9 cellular contexts compared by ENCODE assay signal in the genomic region with DNA sequence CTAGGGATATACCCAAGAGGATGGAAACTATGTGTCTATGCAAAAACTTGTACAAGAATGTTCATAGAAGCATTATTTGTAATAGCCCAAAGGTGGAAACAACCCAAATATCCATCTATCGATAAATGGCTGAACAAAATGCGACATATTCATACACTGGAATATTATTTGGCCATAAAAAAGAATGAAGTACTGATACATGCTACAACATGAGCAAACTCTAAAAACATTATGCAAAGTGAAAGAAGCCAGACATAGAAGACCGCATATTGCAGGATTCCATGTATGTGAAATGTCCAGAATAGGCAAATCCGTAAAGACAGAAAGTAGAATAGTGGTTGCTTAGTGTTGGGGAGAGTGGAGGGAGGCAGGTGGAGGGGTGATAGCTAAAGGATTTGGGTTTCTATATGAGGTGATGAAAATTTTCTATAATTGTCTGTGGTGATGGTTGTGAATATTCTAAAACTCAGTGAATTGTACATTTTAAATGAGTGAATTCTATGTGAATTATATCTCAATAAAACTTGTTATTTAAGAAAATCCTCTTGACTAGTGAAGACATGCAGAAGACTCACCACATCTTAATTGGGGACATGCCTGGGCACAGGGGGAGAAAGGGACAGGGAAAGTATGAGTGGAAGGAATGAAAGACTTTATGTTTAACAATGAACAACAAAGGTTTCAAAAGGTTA. TPM values are rescaled to one million over a fixed set of nuclear protein-coding genes. Genes with fewer than 3 reads are reported as not detected.
DNase-seq lines count a peak whose midpoint lies in the region; ATAC-seq, FAIRE-seq and TF ChIP-seq lines count a peak whose summit lies in the region.
"Had no signal": no experiment of that assay in that cellular context is flagged by ENCODE, and none has a peak within 500 bp of the region (broad histone marks: within the 10 kb centered on the region; RNA-seq: fewer than 3 reads in every experiment).

No MANE protein-coding gene starts in this region.

- no TSS peak for BruUV-seq in endothelial cell of umbilical vein (replicated peaks; lab: Mats Ljungman, UMichigan)

- TF ChIP-seq POLR2A in endothelial cell of umbilical vein (IDR thresholded peaks at IDR 0.05; ENCODE audit: low read depth, low read length) (no peak), sigmoid colon (IDR thresholded peaks at IDR 0.05) (no peak)

- no peak overlapping the region for H3K9ac ChIP-seq in endothelial cell of umbilical vein (replicated peaks; ENCODE audit: extremely low read depth, insufficient read depth, low read length)

- H3K4me1 Mint-ChIP-seq in CD8-positive, alpha-beta T cell (ENCODE audit: low read depth), result peaks cover 15% of the 10 kb centered on the region
- peaks cover 38 to 56% (median 52%) of the 10 kb centered on the region in 3 donors for H3K4me1 Mint-ChIP-seq in IgD-negative memory B cell

- dilution Hi-C loops in endothelial cell of umbilical vein (cut with MboI; ENCODE audit: extremely low pct_ligation_motif_present, low sequenced_read_pairs), result loop anchor here (25.0 kb wide), 1 partner anchor 174 kb away; no protein-coding TSS in a partner anchor

- H3K27me3 Mint-ChIP-seq in CD8-positive, alpha-beta T cell (ENCODE audit: low read depth), result no peaks in the 10 kb centered on the region
- no peaks in the 10 kb centered on the region for H3K27me3 Mint-ChIP-seq in IgD-negative memory B cell

- POLR2A ChIA-PET in CD8-positive, alpha-beta T cell (lab: Charles Lee), result interaction anchor here (1.2 to 2.1 kb wide), 5 partner anchors 30 to 141 kb away, joined by 4 to 10 read pairs (median 6); partner anchors contain the start of genes ISCU, SART3 and SELPLG
- POLR2A ChIA-PET in endothelial cell of umbilical vein (lab: Charles Lee), result interaction anchor here (0.9 to 2.2 kb wide), 2 partner anchors 27 to 140 kb away, joined by 4 to 9 read pairs; no protein-coding TSS in a partner anchor

- no peak for FAIRE-seq in endothelial cell of umbilical vein (lab: Jason Lieb, UNC)

- no peak for TF ChIP-seq CTCF in CD8-positive, alpha-beta T cell (IDR thresholded peaks at IDR 0.05)
- TF ChIP-seq CTCF in endothelial cell of umbilical vein (IDR thresholded peaks at IDR 0.05; ENCODE audit: extremely low read depth in 1 of 2, insufficient read depth in 1 of 2, low read depth in 1 of 2, low read length in 2 of 2) (no peak), sigmoid colon (IDR thresholded peaks at IDR 0.05) (no peak)

- CTCF ChIA-PET in CD8-positive, alpha-beta T cell (lab: Charles Lee), result interaction anchor here (0.8 to 13.4 kb wide), 24 partner anchors 10 to 290 kb away, joined by 3 to 418 read pairs (median 6); partner anchors contain the start of genes ISCU, SART3 and SELPLG
- CTCF ChIA-PET in endothelial cell of umbilical vein (lab: Charles Lee), result interaction anchor here (0.8 to 9.5 kb wide), 22 partner anchors 10 to 428 kb away, joined by 3 to 173 read pairs (median 6); partner anchors contain the start of genes ISCU and SSH1

- H3K79me2 ChIP-seq in endothelial cell of umbilical vein (ENCODE audit: control insufficient read depth, insufficient read depth, low read length), result peaks cover 73% of the 10 kb centered on the region

- ATAC-seq in CD8-positive, alpha-beta T cell, result no peak
- ATAC-seq in activated CD4-positive, CD25-positive, alpha-beta regulatory T cell treated with anti-CD3 and anti-CD28 coated beads, Interleukin-2, amount 50 U/mL, for 24 hours, result no peak
- ATAC-seq in GM21526 (IDR thresholded peaks at IDR 0.05; ENCODE audit: low FRiP score, unreplicated experiment), result no peak
- ATAC-seq: HCT116 had no signal

- no peaks in the 10 kb centered on the region for H4K20me1 ChIP-seq in endothelial cell of umbilical vein (replicated peaks; ENCODE audit: control insufficient read depth, extremely low read depth, insufficient read depth, low read length)

- no peak overlapping the region for H3K4me3 Mint-ChIP-seq in CD8-positive, alpha-beta T cell
- H3K4me3 Mint-ChIP-seq in IgD-negative memory B cell, result peak overlapping the region in 3 of 4 donors; percentile 25 to 76 (median 36)

- H3K27me3 ChIP-seq in CD8-positive, alpha-beta T cell (ENCODE audit: insufficient read depth, low read length), result no peaks in the 10 kb centered on the region
- H3K27me3 ChIP-seq in endothelial cell of umbilical vein (ENCODE audit: control insufficient read depth in 2 of 2, insufficient read depth in 2 of 2, low read length in 2 of 2) (no peaks in the 10 kb centered on the region), sigmoid colon (no peaks in the 10 kb centered on the region)

- no peaks in the 10 kb centered on the region for H3K9me1 ChIP-seq in endothelial cell of umbilical vein (replicated peaks; ENCODE audit: control insufficient read depth, extremely low read depth, insufficient read depth, low read length)

- 97 to 98% methylated on average over 4 of the region's 4 CpGs for WGBS in sigmoid colon, 2 donors

- no peaks in the 10 kb centered on the region for H3K9me3 ChIP-seq in CD8-positive, alpha-beta T cell (ENCODE audit: low read length)
- no peaks in the 10 kb centered on the region for H3K9me3 ChIP-seq in endothelial cell of umbilical vein (replicated peaks; ENCODE audit: control insufficient read depth, insufficient read depth, low read length)
- no peaks in the 10 kb centered on the region for H3K9me3 ChIP-seq in sigmoid colon

- no peak overlapping the region for H3K27ac ChIP-seq in CD8-positive, alpha-beta T cell (ENCODE audit: low read depth, low read length)
- H3K27ac ChIP-seq in endothelial cell of umbilical vein (ENCODE audit: insufficient read depth, low read depth, low read length) (peak overlapping the region; percentile 82), sigmoid colon (peak overlapping the region; percentile 83 to 99 (median 86))

- no peak overlapping the region for H2AFZ ChIP-seq in endothelial cell of umbilical vein (ENCODE audit: low read depth, low read length)

- TF ChIP-seq EP300 in sigmoid colon (IDR thresholded peaks at IDR 0.05), result no peak

- intact Hi-C loops in CD8-positive, alpha-beta T cell (cut with DNase I, micrococcal nuclease), result loop anchor here (1.0 to 10.0 kb wide), 11 partner anchors 27 to 721 kb away; partner anchors contain the start of genes ALKBH2 (in 1 of the 2), CORO1C (in 1 of the 2), SELPLG (in 1 of the 2) and UNG (in 1 of the 2)
- intact Hi-C loops in endothelial cell of umbilical vein (cut with micrococcal nuclease) (loop anchor here (1.0 to 2.0 kb wide), 7 partner anchors 19 to 288 kb away; partner anchors contain the start of gene CORO1C), sigmoid colon (cut with DNase I) (loop anchor here (1.0 to 2.0 kb wide), 3 partner anchors 33 to 191 kb away; partner anchors contain the start of gene CORO1C)

- H3K4me1 ChIP-seq in CD8-positive, alpha-beta T cell (ENCODE audit: insufficient read depth, low read length), result peaks cover 5% of the 10 kb centered on the region
- peaks cover 16% of the 10 kb centered on the region for H3K4me1 ChIP-seq in endothelial cell of umbilical vein (ENCODE audit: control insufficient read depth, extremely low read depth, insufficient read depth, low read length)
- H3K4me1 ChIP-seq in sigmoid colon, result peaks cover 0 to 80% (median 78%) of the 10 kb centered on the region in 4 donors

- no peak overlapping the region for H3K4me3 ChIP-seq in CD8-positive, alpha-beta T cell (ENCODE audit: low read depth, low read length)
- no peak overlapping the region for H3K4me3 ChIP-seq in endothelial cell of umbilical vein (replicated peaks in 1 of 3; ENCODE audit: insufficient read depth in 1 of 3, low read depth in 1 of 3, low read length in 3 of 3)
- no peak overlapping the region for H3K4me3 ChIP-seq in sigmoid colon

- H3K4me2 ChIP-seq in endothelial cell of umbilical vein (ENCODE audit: insufficient read depth, low read length), result no peak overlapping the region

- no peak for DNase-seq in CD8-positive, alpha-beta T cell
- no peak for DNase-seq in endothelial cell of umbilical vein (ENCODE audit: low read depth, low spot score)
- DNase-seq in sigmoid colon, result no peak
- no peak for DNase-seq in inferior parietal cortex (ENCODE audit: extremely low spot score)
- DNase-seq in AG08396 (ENCODE audit: low spot score), result no peak

- peaks cover 3% of the 10 kb centered on the region for H3K36me3 Mint-ChIP-seq in CD8-positive, alpha-beta T cell
- peaks cover 6% of the 10 kb centered on the region for H3K36me3 Mint-ChIP-seq in IgD-negative memory B cell

- no peaks in the 10 kb centered on the region for H3K36me3 ChIP-seq in CD8-positive, alpha-beta T cell (ENCODE audit: insufficient read depth, low read length)
- peaks cover 5 to 11% of the 10 kb centered on the region in 2 experiments for H3K36me3 ChIP-seq in endothelial cell of umbilical vein (ENCODE audit: control insufficient read depth in 2 of 2, extremely low read depth in 1 of 2, insufficient read depth in 2 of 2, low read length in 2 of 2)
- peaks cover under 1 to 26% (median 5%) of the 10 kb centered on the region in 4 donors for H3K36me3 ChIP-seq in sigmoid colon

- H3K27ac Mint-ChIP-seq in CD8-positive, alpha-beta T cell, result peak overlapping the region; percentile 25
- H3K27ac Mint-ChIP-seq in IgD-negative memory B cell, result peak overlapping the region in 1 of 3 donors; percentile 83

- no peaks in the 10 kb centered on the region for H3K9me3 Mint-ChIP-seq in CD8-positive, alpha-beta T cell
- no peaks in the 10 kb centered on the region for H3K9me3 Mint-ChIP-seq in IgD-negative memory B cell

TF ChIP-seq in endothelial cell of umbilical vein, 7 proteins besides CTCF, POLR2A, EP300 and RAD21 (continues in another document):
- TF ChIP-seq MAX (IDR thresholded peaks at IDR 0.05; ENCODE audit: insufficient read depth, insufficient read length), result no peak
- no peak for TF ChIP-seq FOS (IDR thresholded peaks at IDR 0.05; ENCODE audit: borderline replicate concordance, insufficient read depth, low read length)
- TF ChIP-seq POLR2AphosphoS5 (IDR thresholded peaks at IDR 0.05; ENCODE audit: insufficient read depth, low read depth, low read length), result no peak
- no peak for TF ChIP-seq GATA2 (IDR thresholded peaks at IDR 0.05; ENCODE audit: insufficient read depth, insufficient read length, low read depth, low read length)

RNA-seq across cellular contexts. Expression of gene SELPLG, which starts 29.8 kb away (rescaled TPM):
- total RNA-seq in CD8-positive, alpha-beta T cell, result 10 to 100 TPM; 30.4 to 32.3 TPM
- 37.0 TPM for polyA plus RNA-seq in IgD-negative memory B cell
- total RNA-seq in endothelial cell of umbilical vein, result 0.62 and 1.2 TPM in 2 replicates
- polyA plus RNA-seq in endothelial cell of umbilical vein, result 1.0 and 1.8 TPM in 2 replicates
- polyA plus RNA-seq in endothelial cell of umbilical vein (2011; cell fraction: cytosol; rRNA removed), result 0.52 and 0.71 TPM in 2 replicates
- 1.0 and 1.6 TPM in 2 replicates for polyA plus RNA-seq in endothelial cell of umbilical vein (2011; cell fraction: nucleus; rRNA removed)
- 0.29 and 0.68 TPM in 2 replicates for polyA plus RNA-seq in endothelial cell of umbilical vein (2012)
- polyA minus RNA-seq in endothelial cell of umbilical vein, result 0.34 and 0.62 TPM in 2 replicates
- polyA minus RNA-seq in endothelial cell of umbilical vein (2011; cell fraction: cytosol; rRNA and poly(A)+ RNA removed), result 1.1 TPM
- polyA minus RNA-seq in endothelial cell of umbilical vein (2011; cell fraction: nucleus; rRNA and poly(A)+ RNA removed), result 0.53 and 0.91 TPM in 2 replicates
- total RNA-seq in sigmoid colon, result 1 to 10 TPM; 6.1 to 10.0 (median 7.6) TPM
- polyA plus RNA-seq in sigmoid colon, result 10 to 100 TPM in 1 of 3 donors, 1 to 10 TPM in 2; 1.8 to 26.1 (median 6.7) TPM
